In the genomic region with DNA sequence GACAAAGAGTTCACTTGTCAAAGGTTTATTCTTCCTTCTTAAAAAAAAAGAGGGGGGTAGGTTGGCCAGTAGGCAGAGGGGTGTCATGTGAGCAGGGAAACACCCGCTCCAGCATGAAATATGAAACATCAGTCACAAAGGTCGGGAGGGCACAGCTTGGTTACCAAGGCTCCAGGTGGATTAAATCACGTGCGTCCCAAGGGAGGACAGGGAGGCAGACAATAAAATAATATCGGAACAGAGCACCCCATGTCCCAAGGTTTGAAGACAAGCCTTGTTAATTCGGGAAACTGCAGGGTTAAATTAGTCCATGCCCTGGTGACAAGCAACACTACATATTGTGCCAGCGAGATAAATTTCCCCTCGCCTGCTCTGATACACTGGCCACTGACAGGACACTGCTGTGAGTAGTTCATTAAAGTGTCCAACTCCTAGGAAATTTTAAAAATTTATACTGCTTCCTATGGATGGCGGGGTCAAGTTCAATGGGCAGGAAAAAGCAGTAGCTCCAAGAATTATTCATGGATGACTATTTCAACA, we compare ENCODE assay signal across 24 cellular contexts.
"Had no signal": no experiment of that assay in that cellular context is flagged by ENCODE, and none has a peak within 500 bp of the region (broad histone marks: within the 10 kb centered on the region; RNA-seq: fewer than 3 reads in every experiment).

No MANE protein-coding gene starts in this region.

- H3K36me3 ChIP-seq: heart left ventricle, left lung, transverse colon had no signal

- H3K27ac ChIP-seq: foreskin keratinocyte, heart left ventricle, left lung, parathyroid adenoma, psoas muscle, testis, transverse colon had no signal

- H3K27me3 ChIP-seq: foreskin keratinocyte, heart left ventricle, testis, transverse colon had no signal

- H3K9ac ChIP-seq: parathyroid adenoma had no signal

- H3K4me3 Mint-ChIP-seq: activated CD4-positive, alpha-beta memory T cell treated with anti-CD3 and anti-CD28 coated beads, Interleukin-2, amount 10 ng/mL, durations not matched to agents 7 days and 5 days; activated CD4-positive, alpha-beta T cell treated with anti-CD3 and anti-CD28 coated beads, Interleukin-2, amount 10 ng/mL, durations not matched to agents 7 days and 5 days; activated naive CD4-positive, alpha-beta T cell treated with anti-CD3 and anti-CD28 coated beads, Interleukin-2, amount 50 U/mL, for 24 hours; activated naive CD8-positive, alpha-beta T cell treated with anti-CD3 and anti-CD28 coated beads, Interleukin-2, amount 50 U/mL, for 24 hours; WTC11 had no signal

- H3K27me3 Mint-ChIP-seq: activated CD4-positive, alpha-beta memory T cell treated with anti-CD3 and anti-CD28 coated beads, Interleukin-2, amount 10 ng/mL, durations not matched to agents 7 days and 5 days; activated CD4-positive, alpha-beta T cell treated with anti-CD3 and anti-CD28 coated beads, Interleukin-2, amount 10 ng/mL, durations not matched to agents 7 days and 5 days; activated naive CD4-positive, alpha-beta T cell treated with anti-CD3 and anti-CD28 coated beads, Interleukin-2, amount 50 U/mL, for 24 hours; activated naive CD8-positive, alpha-beta T cell treated with anti-CD3 and anti-CD28 coated beads, Interleukin-2, amount 50 U/mL, for 24 hours had no signal

- H3K36me3 Mint-ChIP-seq: activated naive CD4-positive, alpha-beta T cell treated with anti-CD3 and anti-CD28 coated beads, Interleukin-2, amount 50 U/mL, for 24 hours had no signal

- H3K4me1 Mint-ChIP-seq: activated CD4-positive, alpha-beta memory T cell treated with anti-CD3 and anti-CD28 coated beads, Interleukin-2, amount 10 ng/mL, durations not matched to agents 7 days and 5 days; activated CD4-positive, alpha-beta T cell treated with anti-CD3 and anti-CD28 coated beads, Interleukin-2, amount 10 ng/mL, durations not matched to agents 7 days and 5 days; activated naive CD4-positive, alpha-beta T cell treated with anti-CD3 and anti-CD28 coated beads, Interleukin-2, amount 50 U/mL, for 24 hours; activated naive CD8-positive, alpha-beta T cell treated with anti-CD3 and anti-CD28 coated beads, Interleukin-2, amount 50 U/mL, for 24 hours; WTC11 had no signal

- H3K9me3 Mint-ChIP-seq: activated naive CD8-positive, alpha-beta T cell treated with anti-CD3 and anti-CD28 coated beads, Interleukin-2, amount 50 U/mL, for 24 hours had no signal

- H3K27ac Mint-ChIP-seq: activated CD4-positive, alpha-beta memory T cell treated with anti-CD3 and anti-CD28 coated beads, Interleukin-2, amount 10 ng/mL, durations not matched to agents 7 days and 5 days; activated CD4-positive, alpha-beta T cell treated with anti-CD3 and anti-CD28 coated beads, Interleukin-2, amount 10 ng/mL, durations not matched to agents 7 days and 5 days; activated naive CD4-positive, alpha-beta T cell treated with anti-CD3 and anti-CD28 coated beads, Interleukin-2, amount 50 U/mL, for 24 hours; activated naive CD8-positive, alpha-beta T cell treated with anti-CD3 and anti-CD28 coated beads, Interleukin-2, amount 50 U/mL, for 24 hours; activated T-helper 2 cell treated with anti-CD3 and anti-CD28 coated beads, Interferon-gamma antibody, Interleukin-2, Interleukin-4, amounts not matched to agents 10 μg/mL and 5 μg/mL and 100 μg/mL, durations not matched to agents 14 hours and 24 hours and 36 hours; WTC11 had no signal

- DNase-seq: activated CD4-positive, alpha-beta memory T cell treated with anti-CD3 and anti-CD28 coated beads, Interleukin-2, amount 10 ng/mL, durations not matched to agents 7 days and 5 days; activated CD4-positive, alpha-beta T cell treated with anti-CD3 and anti-CD28 coated beads for 1 hour; activated CD4-positive, alpha-beta T cell treated with anti-CD3 and anti-CD28 coated beads, Interleukin-2, amount 10 ng/mL, durations not matched to agents 7 days and 5 days; activated naive CD8-positive, alpha-beta T cell treated with anti-CD3 and anti-CD28 coated beads, Interleukin-2, amount 50 U/mL, for 24 hours; activated T-cell treated with anti-CD3 and anti-CD28 coated beads, Interleukin-2, amount 50 U/mL, for 48 hours; amygdala; central memory CD4-positive, alpha-beta T cell; foreskin keratinocyte; heart left ventricle; hypothalamus; left lung; mucosa of descending colon; occipital lobe; psoas muscle; stimulated activated CD4-positive, alpha-beta T cell treated with anti-CD3 and anti-CD28 coated beads, Interleukin-15, amount 100 ng/mL, for 24 hours; stimulated activated CD4-positive, alpha-beta T cell treated with anti-CD3 and anti-CD28 coated beads, Interleukin-2, amount 100 ng/mL, for 24 hours; stimulated activated naive CD8-positive, alpha-beta T cell treated with anti-CD3 and anti-CD28 coated beads, Interleukin-15, Interleukin-2, amounts not matched to agents 100 U/mL and 50 U/mL, for 24 hours; T-helper 2 cell; testis; transverse colon had no signal

- H3K4me3 ChIP-seq: heart left ventricle, left lung, mucosa of descending colon, psoas muscle, testis, transverse colon had no signal

- H3K4me1 ChIP-seq: foreskin keratinocyte, left lung, parathyroid adenoma, psoas muscle, testis, transverse colon had no signal

- H3K9me3 ChIP-seq: psoas muscle, testis, transverse colon had no signal
